In genomic region chr4:88621763-88622327, GRCh38 we compare ENCODE assay signal across 20 cellular contexts. TPM values are rescaled to one million over a fixed set of nuclear protein-coding genes. Genes with fewer than 3 reads are reported as not detected.
DNase-seq lines count a peak whose midpoint lies in the region; ATAC-seq and TF ChIP-seq lines count a peak whose summit lies in the region.
"Had no signal": no experiment of that assay in that cellular context is flagged by ENCODE, and none has a peak within 500 bp of the region (broad histone marks: within the 10 kb centered on the region; RNA-seq: fewer than 3 reads in every experiment).

No MANE protein-coding gene starts in this region.

- CTCF ChIA-PET in RWPE1 (lab: Yijun Ruan, JAX): no interaction called here

- peak overlapping the region in 1 of 4 donors; percentile 8 for H3K4me3 Mint-ChIP-seq in CD4-positive, CD25-positive, alpha-beta regulatory T cell

- peak overlapping the region in 2 of 3 donors; percentile 30 to 63 for H3K27ac Mint-ChIP-seq in CD4-positive, CD25-positive, alpha-beta regulatory T cell

- H3K4me3 ChIP-seq in CD4-positive, CD25-positive, alpha-beta regulatory T cell (ENCODE audit: low read depth, low read length): no peak overlapping the region
- H3K4me3 ChIP-seq: BLaER1 treated with 17β-estradiol and CSF1 and Interleukin-3, amounts not matched to agents 10 nM and 100 nM had no signal

- H3K27me3 Mint-ChIP-seq in CD4-positive, CD25-positive, alpha-beta regulatory T cell: no peaks in the 10 kb centered on the region

- H3K4me1 ChIP-seq in CD4-positive, CD25-positive, alpha-beta regulatory T cell (ENCODE audit: control insufficient read depth, insufficient read depth, low read length, poor library complexity, severe bottlenecking): peaks cover 5% of the 10 kb centered on the region

- POLR2A ChIA-PET in RWPE1 (lab: Yijun Ruan, JAX; ENCODE audit: low non-redundant PET): no interaction called here

- no peaks in the 10 kb centered on the region for H3K27me3 ChIP-seq in CD4-positive, CD25-positive, alpha-beta regulatory T cell (ENCODE audit: control insufficient read depth, insufficient read depth, low read length)
- H3K27me3 ChIP-seq: BLaER1 treated with 17β-estradiol and CSF1 and Interleukin-3, amounts not matched to agents 10 nM and 100 nM had no signal

- peaks cover 0 to 13% (median 3%) of the 10 kb centered on the region in 7 donors for H3K9me3 Mint-ChIP-seq in CD4-positive, CD25-positive, alpha-beta regulatory T cell

- peak; percentile 84 to 85 for ATAC-seq in activated CD4-positive, CD25-positive, alpha-beta regulatory T cell treated with anti-CD3 and anti-CD28 coated beads, Interleukin-2, amount 50 U/mL, for 24 hours
- ATAC-seq in CD4-positive, CD25-positive, alpha-beta regulatory T cell (ENCODE audit: low read depth in 2 of 2): no peak
- ATAC-seq in HG02973 (IDR thresholded peaks at IDR 0.05; ENCODE audit: unreplicated experiment) (peak; percentile 79), GM18519 (IDR thresholded peaks at IDR 0.05; ENCODE audit: low FRiP score, unreplicated experiment) (no peak)
- ATAC-seq: Panc1, SK-N-SH treated with all-trans-retinoic acid at 6 μM for 48 hours had no signal

- H3K36me3 Mint-ChIP-seq in CD4-positive, CD25-positive, alpha-beta regulatory T cell: peaks cover 47% of the 10 kb centered on the region

- no peak for TF ChIP-seq CTCF in RWPE1 (conservative IDR thresholded peaks at IDR 0.05; ENCODE audit: low read depth)

- no peak for DNase-seq in activated CD4-positive, CD25-positive, alpha-beta regulatory T cell treated with anti-CD3 and anti-CD28 coated beads, Interleukin-2, amount 50 U/mL, for 72 hours
- DNase-seq in CD4-positive, CD25-positive, alpha-beta regulatory T cell: no peak
- no peak for DNase-seq in epithelial cell of prostate (ENCODE audit: low read depth, low spot score)
- no peak for DNase-seq in RWPE1 (ENCODE audit: low spot score)
- DNase-seq in NCI-H1930 (lab: John Stamatoyannopoulos, UW): no peak
- DNase-seq: COR-L47, HCEC 1CT, MM.1S, NCI-H1105, NCI-H187, NCI-H774, SHP77 had no signal

- H3K9me3 ChIP-seq in CD4-positive, CD25-positive, alpha-beta regulatory T cell (ENCODE audit: control insufficient read depth in 2 of 2, low read length in 2 of 2): peaks cover 0 to 9% of the 10 kb centered on the region in 2 experiments

- H3K27ac ChIP-seq in CD4-positive, CD25-positive, alpha-beta regulatory T cell (ENCODE audit: insufficient read depth, low read length, poor library complexity, severe bottlenecking): no peak overlapping the region
- H3K27ac ChIP-seq in epithelial cell of prostate (peak overlapping the region; percentile 97), RWPE1 (no peak overlapping the region)
- H3K27ac ChIP-seq: 22Rv1; BLaER1 treated with 17β-estradiol and CSF1 and Interleukin-3, amounts not matched to agents 10 nM and 100 nM; KMS-11 had no signal

- peaks cover 6 to 66% (median 32%) of the 10 kb centered on the region in 4 donors for H3K4me1 Mint-ChIP-seq in CD4-positive, CD25-positive, alpha-beta regulatory T cell

- H3K36me3 ChIP-seq in CD4-positive, CD25-positive, alpha-beta regulatory T cell (ENCODE audit: control insufficient read depth, insufficient read depth, low read length): peaks cover 14% of the 10 kb centered on the region

RNA-seq across cellular contexts. Expression of gene HERC3, which starts 29.6 kb away (rescaled TPM):
- total RNA-seq in CD4-positive, CD25-positive, alpha-beta regulatory T cell: 91.4 TPM
- polyA plus RNA-seq in CD4-positive, CD25-positive, alpha-beta regulatory T cell: 10 to 100 TPM; 35.4 to 60.2 (median 49.7) TPM

Comparison
In these comparisons a context has a peak if more than half of its experiments do, and no peak if none do; other contexts are left out.
1. ATAC-seq: peak in activated CD4-positive, CD25-positive, alpha-beta regulatory T cell treated with anti-CD3 and anti-CD28 coated beads, Interleukin-2, amount 50 U/mL, for 24 hours (2 of 2) and HG02973 (single experiment); none in CD4-positive, CD25-positive, alpha-beta regulatory T cell (0 of 2) and GM18519 (single experiment).